In the genomic region with DNA sequence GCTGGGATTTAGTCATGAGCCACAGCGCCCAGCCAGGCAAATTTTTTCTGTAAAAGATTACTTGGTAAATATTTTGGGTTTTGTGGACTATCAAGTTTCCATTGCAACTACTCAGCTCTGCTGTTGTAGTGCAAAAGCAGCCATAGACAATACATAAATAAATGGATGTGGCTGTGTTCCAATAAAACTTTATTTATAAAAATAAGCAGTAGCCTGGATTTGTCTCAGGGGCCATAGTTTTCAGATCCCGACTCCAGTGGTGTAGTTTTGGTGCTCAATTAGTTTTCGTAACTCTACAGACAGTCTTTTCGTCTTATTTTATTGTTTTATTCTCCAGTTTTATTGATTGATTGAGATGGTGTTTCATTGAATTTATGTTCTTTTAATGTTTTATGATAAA, we compare ENCODE assay signal across 32 cellular contexts.
"Had no signal": no experiment of that assay in that cellular context is flagged by ENCODE, and none has a peak within 500 bp of the region (broad histone marks: within the 10 kb centered on the region; RNA-seq: fewer than 3 reads in every experiment).

No MANE protein-coding gene starts in this region.

- H3K4me3 ChIP-seq: PC-9 had no signal

- H3K27me3 ChIP-seq: brain microvascular endothelial cell had no signal

- H3K36me3 ChIP-seq: brain microvascular endothelial cell had no signal

- H3K4me2 ChIP-seq: PC-9 had no signal

- H3K27ac ChIP-seq: brain microvascular endothelial cell, KMS-11, PC-9, RWPE1, VCaP had no signal

- H3K9ac ChIP-seq: KMS-11 had no signal

- FAIRE-seq: RCC 7860 had no signal

- DNase-seq: activated B cell treated with CpG ODN at 0.5 μM for 24 hours; activated CD4-positive, alpha-beta memory T cell treated with anti-CD3 and anti-CD28 coated beads for 36 hours; activated CD4-positive, alpha-beta T cell treated with anti-CD3 and anti-CD28 coated beads for 4 hours; activated CD4-positive, alpha-beta T cell treated with anti-CD3 and anti-CD28 coated beads, Interleukin-2, amount 50 U/mL, for 1 hour; activated CD4-positive, CD25-positive, alpha-beta regulatory T cell treated with anti-CD3 and anti-CD28 coated beads, Interleukin-2, amount 50 U/mL, for 72 hours; activated CD8-positive, alpha-beta memory T cell treated with anti-CD3 and anti-CD28 coated beads, Interleukin-2, amount 50 U/mL, for 4 hours; activated effector memory CD4-positive, alpha-beta T cell treated with Interleukin-2 at 50 U/mL for 16 hours; activated naive CD4-positive, alpha-beta T cell treated with anti-CD3 and anti-CD28 coated beads, Interleukin-2, amount 50 U/mL, for 16 hours; activated naive CD8-positive, alpha-beta T cell treated with anti-CD3 and anti-CD28 coated beads for 36 hours; activated T-cell treated with anti-CD3 and anti-CD28 coated beads for 4 hours; activated T-cell treated with anti-CD3 and anti-CD28 coated beads, Interleukin-2, amount 50 U/mL, for 4 hours; amniotic stem cell; aorta; brain microvascular endothelial cell; central memory CD4-positive, alpha-beta T cell; NCI-H1105; NCI-H1417 treated with DMSO at 0.1 percent for 48 hours; NCI-H187 treated with DMSO at 0.1 percent for 48 hours; NCI-H2081; NCI-H2171; NCI-H510A; PC-9; SIG-M5; T-cell; T-helper 2 cell; T-helper 9 cell had no signal

- ATAC-seq: activated T-cell treated with anti-CD3 and anti-CD28 coated beads, Interleukin-2, amount 50 U/mL, for 4 hours; Right ventricle myocardium inferior; SK-N-SH treated with all-trans-retinoic acid at 6 μM for 48 hours; T-cell had no signal

- H2AFZ ChIP-seq: PC-9 had no signal
